1 cellular context compared by ENCODE assay signal in the genomic region with DNA sequence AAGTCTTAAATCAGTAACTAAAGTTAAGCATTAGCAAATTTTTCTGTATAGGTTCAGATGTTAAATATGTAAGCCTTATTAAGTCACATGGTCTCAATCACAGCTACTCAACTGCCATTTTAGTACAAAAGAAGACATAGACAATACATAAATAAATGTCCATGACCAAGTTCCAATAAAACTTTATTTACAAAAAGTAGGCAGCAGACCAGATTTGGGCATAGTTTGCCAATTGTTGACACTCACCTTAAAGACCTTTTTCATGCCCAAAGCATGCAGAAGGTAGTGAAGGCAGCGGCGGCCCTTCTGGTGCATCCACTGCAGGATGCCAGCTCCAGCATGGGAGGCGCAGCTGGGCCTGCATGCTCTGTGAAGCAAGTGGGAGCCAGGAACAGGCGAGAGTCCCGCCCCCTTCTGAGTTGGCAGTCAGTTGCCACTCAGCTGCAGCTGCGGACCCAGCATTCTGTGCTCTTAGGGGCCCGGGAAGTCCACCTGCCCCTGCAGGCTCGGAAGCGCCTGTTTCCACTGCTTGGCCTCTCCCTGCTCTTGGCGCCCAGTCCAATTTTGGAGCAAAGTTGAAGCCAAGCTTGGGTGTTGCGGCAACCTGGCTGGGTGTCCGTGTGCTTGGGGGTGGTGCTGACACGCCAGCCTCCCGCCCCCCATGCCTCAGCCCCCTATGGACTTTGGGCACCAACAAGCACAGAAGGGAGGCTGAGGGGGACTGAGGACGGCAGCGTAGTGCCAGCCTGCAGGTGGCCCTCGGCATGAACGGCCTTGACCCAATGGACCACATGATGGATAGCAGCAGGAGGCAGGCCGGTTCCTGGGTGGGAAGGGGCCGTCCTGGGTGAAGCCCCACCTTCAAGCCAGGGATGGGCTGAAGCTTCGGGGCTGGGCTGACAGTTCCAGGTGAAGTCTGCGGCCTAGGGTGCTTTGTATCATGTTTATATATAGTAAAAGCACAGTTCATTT.
TF ChIP-seq lines count a peak whose summit lies in the region.

No MANE protein-coding gene starts in this region.

TF ChIP-seq in WTC11, 78 proteins besides CTCF, POLR2A, EP300 and RAD21:
- TF ChIP-seq FOXP4 (CRISPR knock-in tag; IDR thresholded peaks at IDR 0.05), result no peak
- TF ChIP-seq E2F4 (CRISPR knock-in tag; IDR thresholded peaks at IDR 0.05; ENCODE audit: borderline replicate concordance, low read depth), result no peak
- 0 out of 2 replicates have a peak, but pooled peaks have one; percentile 39 for TF ChIP-seq TP53 (CRISPR knock-in tag; IDR thresholded peaks at IDR 0.05)
TF ChIP-seq in WTC11: peak in this region for 1.
